8 cellular contexts compared by ENCODE assay signal in the genomic region with DNA sequence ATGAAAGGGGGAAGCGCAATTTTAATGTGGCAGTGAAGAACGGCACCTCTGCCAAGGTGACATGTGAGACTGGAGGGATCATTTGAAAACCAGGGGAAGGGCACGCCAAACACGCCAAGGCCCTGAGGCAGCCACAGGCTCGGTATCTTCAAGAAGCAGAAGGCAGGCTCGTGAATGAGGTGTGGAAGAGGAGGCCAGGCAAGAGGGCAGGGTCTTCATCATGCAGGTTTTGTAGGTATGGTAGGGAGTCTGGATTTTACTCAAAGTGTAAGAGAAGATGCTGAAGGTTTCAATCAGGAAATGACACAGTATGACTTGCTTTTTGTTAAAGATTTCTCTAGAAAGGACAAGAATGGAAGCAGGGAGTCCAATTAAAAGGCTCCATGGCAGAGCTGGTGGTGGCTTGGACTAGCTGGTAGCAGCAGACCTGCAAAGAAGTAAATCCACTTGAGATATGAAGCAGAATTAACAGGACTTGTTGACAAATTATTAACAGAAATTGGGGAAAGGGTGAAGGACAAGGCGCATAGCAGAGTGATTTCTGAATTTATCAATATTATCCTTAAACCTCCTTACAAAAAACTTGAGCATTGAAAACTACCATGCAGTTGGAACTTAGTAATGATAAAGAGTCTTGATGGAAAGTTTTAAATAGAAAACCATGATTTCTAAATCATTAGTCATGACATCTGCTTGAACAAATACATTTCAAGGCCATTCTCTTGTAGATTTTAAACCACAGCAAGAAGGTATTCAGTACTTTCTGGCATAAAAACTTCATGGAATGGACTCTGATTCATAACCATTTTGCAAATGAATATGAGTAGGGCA.
A peak's percentile ranks its signal among the peaks of the same experiment; 100 is the strongest.
DNase-seq lines count a peak whose midpoint lies in the region; ATAC-seq, FAIRE-seq and TF ChIP-seq lines count a peak whose summit lies in the region.

No MANE protein-coding gene starts in this region.

- in situ Hi-C loops in HepG2 (cut with HindIII; ENCODE audit: extremely low pct_ligation_motif_present, low pct_unique_long_range_greater_than_20kb): no loop called here

- peak overlapping the region; percentile 67 for H3K4me2 ChIP-seq in HepG2 (ENCODE audit: low read depth, low read length)

- POLR2A ChIA-PET in GM10248 (lab: Yijun Ruan, JAX) (no interaction called here), HepG2 (lab: Yijun Ruan, JAX) (interaction anchor here (0.6 to 1.0 kb wide), 4 partner anchors 11 to 76 kb away, joined by 3 to 6 read pairs (median 4); a partner anchor contains a TSS)
- POLR2A ChIA-PET in activated CD4-positive, alpha-beta memory T cell treated with anti-CD3 and anti-CD28 coated beads, Interleukin-2, amount 10 ng/mL, durations not matched to agents 7 days and 5 days (lab: Charles Lee): interaction anchor here (1.0 to 1.7 kb wide), 4 partner anchors 9 to 74 kb away, joined by 4 to 10 read pairs (median 6); no protein-coding TSS in a partner anchor

- H3K27me3 Mint-ChIP-seq in activated CD4-positive, alpha-beta memory T cell treated with anti-CD3 and anti-CD28 coated beads, Interleukin-2, amount 10 ng/mL, durations not matched to agents 7 days and 5 days: no peaks in the 10 kb centered on the region

- peak overlapping the region; percentile 36 for H3K4me3 Mint-ChIP-seq in activated CD4-positive, alpha-beta memory T cell treated with anti-CD3 and anti-CD28 coated beads, Interleukin-2, amount 10 ng/mL, durations not matched to agents 7 days and 5 days

- H3K9me3 ChIP-seq in HepG2 (ENCODE audit: low read length) (no peaks in the 10 kb centered on the region), upper lobe of right lung (no peaks in the 10 kb centered on the region), esophagus squamous epithelium (no peaks in the 10 kb centered on the region)

- H3K4me3 ChIP-seq in HepG2 (replicated peaks in 1 of 3; ENCODE audit: insufficient read depth in 1 of 3, low read depth in 2 of 3, low read length in 3 of 3): peak overlapping the region in 1 of 3 experiments; percentile 31; a peak in 1 of 6 replicates
- H3K4me3 ChIP-seq in upper lobe of right lung: no peak overlapping the region
- H3K4me3 ChIP-seq in esophagus squamous epithelium: no peak overlapping the region

- no peak overlapping the region for H2AFZ ChIP-seq in HepG2 (ENCODE audit: low read length)

- WGBS in HepG2 (ENCODE audit: low lambda C conversion rate): 78% methylated on average over 7 of the region's 7 CpGs
- WGBS in esophagus squamous epithelium, 2 donors: 70 to 76% methylated on average over 7 of the region's 7 CpGs

- TF ChIP-seq EP300 in HepG2 (IDR thresholded peaks at IDR 0.05; ENCODE audit: low read depth in 2 of 2, low read length in 2 of 2) (peak in 1 of 2 experiments; percentile 78; a peak in 1 of 4 replicates), HepG2 (CRISPR knock-in tag; IDR thresholded peaks at IDR 0.05; ENCODE audit: borderline replicate concordance) (no peak)

- H3K27ac Mint-ChIP-seq in activated CD4-positive, alpha-beta memory T cell treated with anti-CD3 and anti-CD28 coated beads, Interleukin-2, amount 10 ng/mL, durations not matched to agents 7 days and 5 days: peak overlapping the region; percentile 89

- H3K4me1 Mint-ChIP-seq in activated CD4-positive, alpha-beta memory T cell treated with anti-CD3 and anti-CD28 coated beads, Interleukin-2, amount 10 ng/mL, durations not matched to agents 7 days and 5 days: peaks cover 54% of the 10 kb centered on the region

- no peaks in the 10 kb centered on the region for H3K9me3 Mint-ChIP-seq in activated CD4-positive, alpha-beta memory T cell treated with anti-CD3 and anti-CD28 coated beads, Interleukin-2, amount 10 ng/mL, durations not matched to agents 7 days and 5 days

- H4K20me1 ChIP-seq in HepG2 (ENCODE audit: insufficient read depth, low read length): no peaks in the 10 kb centered on the region

- peak overlapping the region; percentile 66 for H3K9ac ChIP-seq in HepG2 (ENCODE audit: insufficient read depth, low read depth, low read length)

- ATAC-seq in HG02852 (IDR thresholded peaks at IDR 0.05; ENCODE audit: unreplicated experiment): peak; percentile 79
- ATAC-seq in HepG2: peak; percentile 80
- no peak for ATAC-seq in upper lobe of right lung

- TF ChIP-seq POLR2A in HepG2 (IDR thresholded peaks at IDR 0.05; ENCODE audit: insufficient read depth in 1 of 2, low read depth in 2 of 2, low read length in 2 of 2): no peak
- no peak for TF ChIP-seq POLR2A in esophagus squamous epithelium (IDR thresholded peaks at IDR 0.05)

- peaks cover 74% of the 10 kb centered on the region for H3K79me2 ChIP-seq in HepG2 (ENCODE audit: insufficient read depth, low read length)

- intact Hi-C loops in HepG2 (cut with micrococcal nuclease; ENCODE audit: unreplicated experiment): loop anchor here (2.0 to 5.0 kb wide), 3 partner anchors 16 to 33 kb away; no protein-coding TSS in a partner anchor
- intact Hi-C loops in upper lobe of right lung (cut with DNase I): no loop called here
- intact Hi-C loops in esophagus squamous epithelium (cut with DNase I): no loop called here

- peaks cover 1 to 2% of the 10 kb centered on the region in 2 experiments; a peak in 3 of 5 replicates for H3K36me3 ChIP-seq in HepG2 (replicated peaks in 1 of 2; ENCODE audit: control insufficient read depth in 1 of 2, insufficient read depth in 2 of 2, low read length in 2 of 2)
- no peaks in the 10 kb centered on the region for H3K36me3 ChIP-seq in upper lobe of right lung
- peaks cover 0 to 34% (median 0%) of the 10 kb centered on the region in 3 donors for H3K36me3 ChIP-seq in esophagus squamous epithelium

- H3K27me3 ChIP-seq in HepG2 (ENCODE audit: control insufficient read depth in 1 of 2, insufficient read depth in 2 of 2, low read length in 2 of 2): no peaks in the 10 kb centered on the region
- no peaks in the 10 kb centered on the region for H3K27me3 ChIP-seq in upper lobe of right lung
- H3K27me3 ChIP-seq in esophagus squamous epithelium: no peaks in the 10 kb centered on the region

- CTCF ChIA-PET in GM10248 (lab: Yijun Ruan, JAX) (no interaction called here), HepG2 (lab: Yijun Ruan, JAX; ENCODE audit: low intra/inter-chr PET ratio, low total read pairs) (no interaction called here)
- CTCF ChIA-PET in activated CD4-positive, alpha-beta memory T cell treated with anti-CD3 and anti-CD28 coated beads, Interleukin-2, amount 10 ng/mL, durations not matched to agents 7 days and 5 days (lab: Charles Lee): interaction anchor here (1.0 kb wide), 1 partner anchor 40 kb away, joined by 3 read pairs; no protein-coding TSS in a partner anchor

- peak; percentile 55 for DNase-seq in GM10248 (ENCODE audit: extremely low spot score)
- DNase-seq in activated CD4-positive, alpha-beta memory T cell treated with anti-CD3 and anti-CD28 coated beads, Interleukin-2, amount 10 ng/mL, durations not matched to agents 7 days and 5 days: no peak
- peak; percentile 81 for DNase-seq in HepG2 (ENCODE audit: low spot score)
- DNase-seq in upper lobe of right lung: no peak
- no peak for DNase-seq in ecto neural progenitor cell (ENCODE audit: low spot score)
- no peak for DNase-seq in esophagus squamous epithelium (lab: John Stamatoyannopoulos, UW)
- DNase-seq in D341Med (ENCODE audit: low spot score): no peak

- TF ChIP-seq RAD21 in HepG2 (CRISPR knock-in tag; IDR thresholded peaks at IDR 0.05): no peak

- peak; percentile 18 for FAIRE-seq in HepG2 (lab: Jason Lieb, UNC)

- H3K4me1 ChIP-seq in HepG2 (ENCODE audit: insufficient read depth, low read length) (peaks cover 58% of the 10 kb centered on the region), upper lobe of right lung (peaks cover 6% of the 10 kb centered on the region), esophagus squamous epithelium (peaks cover 0 to 15% (median 0%) of the 10 kb centered on the region in 3 donors)

- BruUV-seq in HepG2 (replicated peaks; lab: Mats Ljungman, UMichigan): TSS peak; percentile 73

- H3K27ac ChIP-seq in HepG2 (ENCODE audit: extremely low read length, insufficient read depth, low read length): peak overlapping the region; percentile 94
- no peak overlapping the region for H3K27ac ChIP-seq in upper lobe of right lung
- peak overlapping the region in 1 of 4 donors; percentile 5 for H3K27ac ChIP-seq in esophagus squamous epithelium

- peaks cover 55% of the 10 kb centered on the region for H3K36me3 Mint-ChIP-seq in activated CD4-positive, alpha-beta memory T cell treated with anti-CD3 and anti-CD28 coated beads, Interleukin-2, amount 10 ng/mL, durations not matched to agents 7 days and 5 days (ENCODE audit: low read depth)

- TF ChIP-seq CTCF in GM10248 (IDR thresholded peaks at IDR 0.05; ENCODE audit: control extremely low read depth, extremely low read depth, low read depth, missing control alignments) (no peak), HepG2 (CRISPR knock-in tag; IDR thresholded peaks at IDR 0.05) (no peak), upper lobe of right lung (IDR thresholded peaks at IDR 0.05) (no peak), esophagus squamous epithelium (IDR thresholded peaks at IDR 0.05) (no peak)

TF ChIP-seq in HepG2, 621 proteins besides CTCF, POLR2A, EP300 and RAD21 (continues in another document):
- TF ChIP-seq NR2F6 (IDR thresholded peaks at IDR 0.05) (no peak; the same call in 1 of the 2 replicates), NR2F6 (CRISPR knock-in tag; IDR thresholded peaks at IDR 0.05) (no peak), FOXA1 (IDR thresholded peaks at IDR 0.05) (no peak), FOXA1 (CRISPR knock-in tag; IDR thresholded peaks at IDR 0.05) (no peak), ZFYVE20 (CRISPR knock-in tag; IDR thresholded peaks at IDR 0.05; ENCODE audit: borderline replicate concordance, low read depth) (no peak), ARID2 (CRISPR knock-in tag; IDR thresholded peaks at IDR 0.05; ENCODE audit: borderline replicate concordance) (0 out of 2 replicates have a peak, but pooled peaks have one; percentile 53), NFIC (IDR thresholded peaks at IDR 0.05; ENCODE audit: low read length) (peak; percentile 70; the same call in 1 of the 2 replicates), REL (CRISPR knock-in tag; conservative IDR thresholded peaks at IDR 0.05) (no peak), ZNF124 (CRISPR knock-in tag; IDR thresholded peaks at IDR 0.05) (no peak)
- TF ChIP-seq, protein P1, sequence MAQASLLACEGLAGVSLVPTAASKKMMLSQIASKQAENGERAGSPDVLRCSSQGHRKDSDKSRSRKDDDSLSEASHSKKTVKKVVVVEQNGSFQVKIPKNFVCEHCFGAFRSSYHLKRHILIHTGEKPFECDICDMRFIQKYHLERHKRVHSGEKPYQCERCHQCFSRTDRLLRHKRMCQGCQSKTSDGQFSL (CRISPR knock-in tag; IDR thresholded peaks at IDR 0.05): no peak

Comparison
In these comparisons a context has a peak if more than half of its experiments do, and no peak if none do; other contexts are left out.
1. DNase-seq: peak in GM10248 (single experiment) and HepG2 (single experiment); none in activated CD4-positive, alpha-beta memory T cell treated with anti-CD3 and anti-CD28 coated beads, Interleukin-2, amount 10 ng/mL, durations not matched to agents 7 days and 5 days (single experiment), upper lobe of right lung (single experiment), ecto neural progenitor cell (single experiment), esophagus squamous epithelium (single experiment) and D341Med (single experiment).